11 cellular contexts compared by ENCODE assay signal in genomic region chr1:220013497-220013896, GRCh38. TPM values are rescaled to one million over a fixed set of nuclear protein-coding genes. Genes with fewer than 3 reads are reported as not detected.
DNase-seq lines count a peak whose midpoint lies in the region; ATAC-seq, FAIRE-seq and TF ChIP-seq lines count a peak whose summit lies in the region.
"Had no signal": no experiment of that assay in that cellular context is flagged by ENCODE, and none has a peak within 500 bp of the region (broad histone marks: within the 10 kb centered on the region; RNA-seq: fewer than 3 reads in every experiment).

No MANE protein-coding gene starts in this region.

- peak; percentile 83 for FAIRE-seq in GM19239 (lab: Jason Lieb, UNC)
- no peak for FAIRE-seq in K562 (lab: Jason Lieb, UNC)

- no peaks in the 10 kb centered on the region for H3K27me3 ChIP-seq in ACC112 (ENCODE audit: insufficient read depth, low read length)
- H3K27me3 ChIP-seq in K562 (ENCODE audit: control insufficient read depth in 2 of 2, insufficient read depth in 2 of 2, low read length in 2 of 2), result no peaks in the 10 kb centered on the region

- CTCF ChIA-PET in K562 (lab: Yijun Ruan, JAX; ENCODE audit: low intra/inter-chr PET ratio), result no interaction called here

- TF ChIP-seq RAD21 in K562 (CRISPR knock-in tag; conservative IDR thresholded peaks at IDR 0.05 in 1 of 2, IDR thresholded peaks at IDR 0.05 in 1 of 2), result no peak

- H3K9me1 ChIP-seq in K562 (ENCODE audit: control insufficient read depth, insufficient read depth, low read length), result no peaks in the 10 kb centered on the region

- H3K9ac ChIP-seq in K562 (ENCODE audit: insufficient read depth in 1 of 2, low read depth in 2 of 2, low read length in 2 of 2), result no peak overlapping the region

- intact Hi-C loops in K562 (cut with micrococcal nuclease), result no loop called here

- H3K79me2 ChIP-seq in ACC112 (ENCODE audit: control insufficient read depth, insufficient read depth, low read length, unreplicated experiment) (no peaks in the 10 kb centered on the region), K562 (ENCODE audit: control insufficient read depth, insufficient read depth, low read length) (no peaks in the 10 kb centered on the region)

- H4K20me1 ChIP-seq in K562 (replicated peaks; ENCODE audit: control insufficient read depth, insufficient read depth, low read length), result no peaks in the 10 kb centered on the region

- H3K4me3 ChIP-seq in ACC112 (ENCODE audit: low read depth, low read length) (peak overlapping the region; percentile 35; the same call in 1 of the 2 replicates), K562 (no peak overlapping the region)

- no peak overlapping the region for H3K27ac Mint-ChIP-seq in T-helper 17 cell

- DNase-seq in GM19239 (ENCODE audit: insufficient read length, low spot score) (no peak), K562 (ENCODE audit: extremely low read depth in 1 of 4, low spot score in 3 of 4) (no peak), SHP77 treated with DMSO at 0.1 percent for 48 hours (lab: John Stamatoyannopoulos, UW) (no peak), T-helper 17 cell (no peak), GM19240 (ENCODE audit: insufficient read length, low spot score) (no peak)
- DNase-seq in stimulated activated naive CD4-positive, alpha-beta T cell treated with Interleukin-2 at 50 U/mL for 16 hours (lab: John Stamatoyannopoulos, UW), result no peak
- DNase-seq: activated CD4-positive, alpha-beta T cell treated with anti-CD3 and anti-CD28 coated beads, Interleukin-2, amount 50 U/mL, for 48 hours; naive thymus-derived CD8-positive, alpha-beta T cell; NCI-H526 treated with DMSO at 0.1 percent for 48 hours had no signal

- peaks cover 10% of the 10 kb centered on the region for H3K4me1 Mint-ChIP-seq in T-helper 17 cell

- peaks cover 16% of the 10 kb centered on the region for H3K36me3 Mint-ChIP-seq in T-helper 17 cell (ENCODE audit: low read depth)

- peaks cover 29% of the 10 kb centered on the region for H3K4me1 ChIP-seq in ACC112 (ENCODE audit: control insufficient read depth, insufficient read depth, low read length, unreplicated experiment)
- H3K4me1 ChIP-seq in K562 (replicated peaks in 1 of 2; ENCODE audit: control insufficient read depth in 2 of 2, insufficient read depth in 2 of 2, low read length in 2 of 2), result no peaks in the 10 kb centered on the region

- H3K4me3 Mint-ChIP-seq in T-helper 17 cell, result no peak overlapping the region
- H3K4me3 Mint-ChIP-seq: naive thymus-derived CD8-positive, alpha-beta T cell had no signal

- peak overlapping the region; percentile 43 for H3K27ac ChIP-seq in ACC112 (ENCODE audit: low read depth, low read length)
- no peak overlapping the region for H3K27ac ChIP-seq in K562 (ENCODE audit: extremely low read depth, low read depth, low read length)

- no peak for TF ChIP-seq POLR2A in K562 (conservative IDR thresholded peaks at IDR 0.05)

- POLR2A ChIA-PET in K562 (lab: Yijun Ruan, JAX), result interaction anchor here (1.2 to 8.9 kb wide), 2 partner anchors 15 to 26 kb away, joined by 3 to 47 read pairs; no protein-coding TSS in a partner anchor

- no peak for TF ChIP-seq CTCF in K562 (IDR thresholded peaks at IDR 0.05 in 2 of 3, conservative IDR thresholded peaks at IDR 0.05 in 1 of 3; ENCODE audit: insufficient read depth in 2 of 3, low read depth in 1 of 3, low read length in 3 of 3)

- no peak overlapping the region for H2AFZ ChIP-seq in ACC112 (ENCODE audit: low read length, unreplicated experiment)
- H2AFZ ChIP-seq in K562 (ENCODE audit: low read depth, low read length), result no peak overlapping the region

- TF ChIP-seq EP300 in K562 (IDR thresholded peaks at IDR 0.05; ENCODE audit: low read length), result no peak

- ATAC-seq in HG03066 (IDR thresholded peaks at IDR 0.05; ENCODE audit: low read depth, unreplicated experiment) (peak; percentile 62), K562 (no peak), T-helper 17 cell (no peak)
- ATAC-seq: naive thymus-derived CD8-positive, alpha-beta T cell had no signal

- BruUV-seq in K562 (replicated peaks; lab: Mats Ljungman, UMichigan), result no TSS peak

- 0 out of 2 replicates have a peak, but pooled peaks cover 18% of the 10 kb centered on the region for H3K36me3 ChIP-seq in ACC112 (ENCODE audit: insufficient read depth, low read length)
- peaks cover 94% of the 10 kb centered on the region for H3K36me3 ChIP-seq in K562 (ENCODE audit: control insufficient read depth, insufficient read depth, low read length)

- in situ Hi-C loops in K562 (cut with MboI), result no loop called here

- no peaks in the 10 kb centered on the region for H3K27me3 Mint-ChIP-seq in T-helper 17 cell
- H3K27me3 Mint-ChIP-seq: naive thymus-derived CD8-positive, alpha-beta T cell had no signal

- H3K9me3 ChIP-seq in K562 (replicated peaks; ENCODE audit: control insufficient read depth, insufficient read depth, low read depth, low read length), result no peaks in the 10 kb centered on the region
- no peaks in the 10 kb centered on the region for H3K9me3 ChIP-seq in T-helper 17 cell (ENCODE audit: control insufficient read depth, low read length, poor library complexity, severe bottlenecking)

- H3K4me2 ChIP-seq in K562 (ENCODE audit: insufficient read depth, low read length), result no peak overlapping the region

- 95% methylated on average over 3 of the region's 3 CpGs for WGBS in K562 (ENCODE audit: insufficient coverage, low coverage, missing lambda C conversion rate)

TF ChIP-seq in K562, 482 proteins besides CTCF, POLR2A, EP300 and RAD21:
- TF ChIP-seq GATA2 (CRISPR knock-in tag; IDR thresholded peaks at IDR 0.05), result no peak
- no peak for TF ChIP-seq E2F6 (IDR thresholded peaks at IDR 0.05; ENCODE audit: borderline replicate concordance in 1 of 2, extremely low read depth in 1 of 2, insufficient read depth in 1 of 2, insufficient read length in 1 of 2, low read depth in 1 of 2, low read length in 1 of 2, poor library complexity in 1 of 2, severe bottlenecking in 1 of 2)
- TF ChIP-seq RB1 (IDR thresholded peaks at IDR 0.05; ENCODE audit: low read depth), result no peak
- peak; percentile 38; the same call in 1 of the 2 replicates for TF ChIP-seq ZNF316 (IDR thresholded peaks at IDR 0.05)
TF ChIP-seq in K562: peak in this region for 1.

RNA-seq across cellular contexts. Expression of gene EPRS1, which starts 32.8 kb away (rescaled TPM):
- 75.9 and 190 TPM in 2 replicates for total RNA-seq in K562 (2011; cell fraction: chromatin; rRNA removed; ENCODE audit: low replicate concordance)
- 38.2 and 50.7 TPM in 2 replicates for total RNA-seq in K562 (2011; cell fraction: nucleolus; rRNA removed)
- total RNA-seq in K562 (2011; cell fraction: nucleoplasm; rRNA removed), result 69.8 and 70.2 TPM in 2 replicates
- total RNA-seq in K562 (2014; rRNA removed) (155 and 222 TPM in 2 replicates), K562 (2014; rRNA removed; fragmentation: Illumina TruSeq; extraction: Trizol) (283 and 311 TPM in 2 replicates), K562 (2015; rRNA removed; fragmentation: Illumina TruSeq; extraction: Trizol) (187 and 212 TPM in 2 replicates), K562 (2021) (230 and 248 TPM in 2 replicates), T-helper 17 cell (10 to 100 TPM; 55.1 to 60.3 TPM)
- polyA plus RNA-seq in K562 (2011; rRNA removed) (277 and 289 TPM in 2 replicates), K562 (2014; fragmentation: Illumina TruSeq; extraction: Trizol) (208 and 275 TPM in 2 replicates), K562 (2014; fragmentation: Nextera tagmentation; extraction: Ambion mirVana) (100 to 1,000 TPM; 193 to 291 TPM), K562 (2014; rRNA removed) (129 and 172 TPM in 2 replicates)
- polyA plus RNA-seq in K562 (2011; cell fraction: cytosol; rRNA removed), result 48.7 and 94.1 TPM in 2 replicates
- 121 and 166 TPM in 2 replicates for polyA plus RNA-seq in K562 (2011; cell fraction: nucleus; rRNA removed)
- polyA plus RNA-seq in K562 (2012), result 169 and 312 TPM in 2 replicates
- polyA minus RNA-seq in K562 (2011; rRNA and poly(A)+ RNA removed), result 398 and 424 TPM in 2 replicates
- 183 and 198 TPM in 2 replicates for polyA minus RNA-seq in K562 (2011; cell fraction: cytosol; rRNA and poly(A)+ RNA removed)
- 40.8 and 115 TPM in 2 replicates for polyA minus RNA-seq in K562 (2011; cell fraction: nucleus; rRNA and poly(A)+ RNA removed)
